ENCODE assay signal across 31 cellular contexts in genomic region chr2:201980946-201981345, GRCh38.
"Had no signal": no experiment of that assay in that cellular context is flagged by ENCODE, and none has a peak within 500 bp of the region (broad histone marks: within the 10 kb centered on the region; RNA-seq: fewer than 3 reads in every experiment).

No MANE protein-coding gene starts in this region.

- H3K36me3 ChIP-seq: WERI-Rb-1 had no signal

- DNase-seq: activated CD4-positive, alpha-beta memory T cell treated with anti-CD3 and anti-CD28 coated beads, Interleukin-2, amount 10 ng/mL, durations not matched to agents 7 days and 5 days; activated CD4-positive, alpha-beta T cell treated with anti-CD3 and anti-CD28 coated beads for 1 hour; activated CD4-positive, alpha-beta T cell treated with anti-CD3 and anti-CD28 coated beads for 48 hours; activated CD4-positive, CD25-positive, alpha-beta regulatory T cell; activated CD8-positive, alpha-beta memory T cell treated with anti-CD3 and anti-CD28 coated beads for 24 hours; activated CD8-positive, alpha-beta memory T cell treated with anti-CD3 and anti-CD28 coated beads, Interleukin-2, amount 10 ng/mL, durations not matched to agents 7 days and 5 days; activated CD8-positive, alpha-beta memory T cell treated with anti-CD3 and anti-CD28 coated beads, Interleukin-2, amount 50 U/mL, for 48 hours; activated effector memory CD4-positive, alpha-beta T cell treated with anti-CD3 and anti-CD28 coated beads, Interleukin-2, amount 50 U/mL, for 16 hours; activated naive CD4-positive, alpha-beta T cell; activated naive CD4-positive, alpha-beta T cell treated with anti-CD3 and anti-CD28 coated beads, Interleukin-2, amount 50 U/mL, for 16 hours; activated naive CD8-positive, alpha-beta T cell treated with anti-CD3 and anti-CD28 coated beads, Interleukin-2, amount 10 ng/mL, durations not matched to agents 7 days and 5 days; activated T-cell treated with anti-CD3 and anti-CD28 coated beads, Interleukin-2, amount 50 U/mL, for 48 hours; body of pancreas; NCI-H1105; NCI-H1417 treated with DMSO at 0.1 percent for 48 hours; NCI-H187 treated with DMSO at 0.1 percent for 48 hours; NCI-H2081; NCI-H2171 treated with DMSO at 0.1 percent for 48 hours; NCI-H2227 treated with DMSO at 0.1 percent for 48 hours; NCI-H510A treated with DMSO at 0.1 percent for 48 hours; NCI-H526 treated with DMSO at 0.1 percent for 48 hours; NCI-H774; PC-9; SIG-M5; T-cell; T-helper 2 cell; T-helper 9 cell; WERI-Rb-1 had no signal

- H3K9me3 Mint-ChIP-seq: activated CD4-positive, alpha-beta memory T cell treated with anti-CD3 and anti-CD28 coated beads, Interleukin-2, amount 10 ng/mL, durations not matched to agents 7 days and 5 days; activated naive CD8-positive, alpha-beta T cell treated with anti-CD3 and anti-CD28 coated beads, Interleukin-2, amount 10 ng/mL, durations not matched to agents 7 days and 5 days; T-cell had no signal

- H3K27ac Mint-ChIP-seq: activated CD4-positive, alpha-beta memory T cell treated with anti-CD3 and anti-CD28 coated beads, Interleukin-2, amount 10 ng/mL, durations not matched to agents 7 days and 5 days; activated CD8-positive, alpha-beta memory T cell treated with anti-CD3 and anti-CD28 coated beads, Interleukin-2, amount 10 ng/mL, durations not matched to agents 7 days and 5 days; activated naive CD8-positive, alpha-beta T cell treated with anti-CD3 and anti-CD28 coated beads, Interleukin-2, amount 10 ng/mL, durations not matched to agents 7 days and 5 days; T-cell had no signal

- H3K4me3 Mint-ChIP-seq: activated CD4-positive, alpha-beta memory T cell treated with anti-CD3 and anti-CD28 coated beads, Interleukin-2, amount 10 ng/mL, durations not matched to agents 7 days and 5 days; activated CD8-positive, alpha-beta memory T cell treated with anti-CD3 and anti-CD28 coated beads, Interleukin-2, amount 10 ng/mL, durations not matched to agents 7 days and 5 days; activated naive CD8-positive, alpha-beta T cell treated with anti-CD3 and anti-CD28 coated beads, Interleukin-2, amount 10 ng/mL, durations not matched to agents 7 days and 5 days; T-cell had no signal

- H3K4me2 ChIP-seq: PC-9 had no signal

- ATAC-seq: activated CD8-positive, alpha-beta memory T cell treated with anti-CD3 and anti-CD28 coated beads, Interleukin-2, amount 10 ng/mL, durations not matched to agents 7 days and 5 days; body of pancreas; Right ventricle myocardium inferior; SK-N-SH treated with all-trans-retinoic acid at 6 μM for 48 hours; T-cell had no signal

- H3K36me3 Mint-ChIP-seq: activated CD8-positive, alpha-beta memory T cell treated with anti-CD3 and anti-CD28 coated beads, Interleukin-2, amount 10 ng/mL, durations not matched to agents 7 days and 5 days; activated naive CD8-positive, alpha-beta T cell treated with anti-CD3 and anti-CD28 coated beads, Interleukin-2, amount 10 ng/mL, durations not matched to agents 7 days and 5 days; T-cell had no signal

- H3K4me1 Mint-ChIP-seq: activated CD4-positive, alpha-beta memory T cell treated with anti-CD3 and anti-CD28 coated beads, Interleukin-2, amount 10 ng/mL, durations not matched to agents 7 days and 5 days; activated CD8-positive, alpha-beta memory T cell treated with anti-CD3 and anti-CD28 coated beads, Interleukin-2, amount 10 ng/mL, durations not matched to agents 7 days and 5 days; T-cell had no signal

- H3K9me3 ChIP-seq: body of pancreas had no signal

- H2AFZ ChIP-seq: PC-9 had no signal

- H3K4me3 ChIP-seq: body of pancreas, PC-9 had no signal

- H3K27ac ChIP-seq: body of pancreas, PC-9, RWPE1, WERI-Rb-1 had no signal

- H3K27me3 ChIP-seq: body of pancreas had no signal
